ENCODE assay signal across 8 cellular contexts in genomic region chr6:109453594-109454482, GRCh38. TPM values are rescaled to one million over a fixed set of nuclear protein-coding genes. Genes with fewer than 3 reads are reported as not detected.
DNase-seq lines count a peak whose midpoint lies in the region; ATAC-seq and TF ChIP-seq lines count a peak whose summit lies in the region.

No MANE protein-coding gene starts in this region.

- peaks cover 0 to 4% of the 10 kb centered on the region in 2 donors for H3K27me3 Mint-ChIP-seq in natural killer cell treated with Interleukin-12 subunit alpha and Interleukin-12 subunit beta and Interleukin-15 and Interleukin-18, amount 100 ng/mL, for 72 hours

- no peak for TF ChIP-seq CTCF in cardiac fibroblast (IDR thresholded peaks at IDR 0.05; ENCODE audit: low read depth, low read length)

- DNase-seq in DMS 273 treated with DMSO at 0.1 percent for 48 hours (lab: John Stamatoyannopoulos, UW) = peak; percentile 96
- DNase-seq in NCI-H1105 treated with DMSO at 0.1 percent for 48 hours (lab: John Stamatoyannopoulos, UW) = peak; percentile 61
- peak; percentile 51 to 58 for DNase-seq in cardiac fibroblast (ENCODE audit: low read depth in 2 of 2)
- no peak for DNase-seq in natural killer cell treated with Interleukin-12 subunit alpha and Interleukin-12 subunit beta and Interleukin-15 and Interleukin-18, amount 100 ng/mL, for 72 hours (ENCODE audit: low spot score)
- DNase-seq in cerebellar nuclear complex (lab: John Stamatoyannopoulos, UW) = no peak
- no peak for DNase-seq in hippocampal formation (lab: John Stamatoyannopoulos, UW)
- no peak for DNase-seq in SIG-M5 treated with dmso at 0.1 percent for 504 hours (lab: John Stamatoyannopoulos, UW; ENCODE audit: unreplicated experiment)

- peak overlapping the region; percentile 74 to 90 for H3K27ac Mint-ChIP-seq in natural killer cell treated with Interleukin-12 subunit alpha and Interleukin-12 subunit beta and Interleukin-15 and Interleukin-18, amount 100 ng/mL, for 72 hours

- H3K36me3 Mint-ChIP-seq in natural killer cell treated with Interleukin-12 subunit alpha and Interleukin-12 subunit beta and Interleukin-15 and Interleukin-18, amount 100 ng/mL, for 72 hours = no peaks in the 10 kb centered on the region

- H3K4me3 ChIP-seq in cardiac fibroblast (replicated peaks in 1 of 2; ENCODE audit: low read depth in 2 of 2, low read length in 2 of 2) = peak overlapping the region; percentile 89 to 91

- no peaks in the 10 kb centered on the region for H3K9me3 Mint-ChIP-seq in natural killer cell treated with Interleukin-12 subunit alpha and Interleukin-12 subunit beta and Interleukin-15 and Interleukin-18, amount 100 ng/mL, for 72 hours

- peaks cover 31 to 45% of the 10 kb centered on the region in 2 donors for H3K4me1 Mint-ChIP-seq in natural killer cell treated with Interleukin-12 subunit alpha and Interleukin-12 subunit beta and Interleukin-15 and Interleukin-18, amount 100 ng/mL, for 72 hours (ENCODE audit: low read depth in 2 of 2)

- peak overlapping the region; percentile 94 for H3K4me3 Mint-ChIP-seq in natural killer cell treated with Interleukin-12 subunit alpha and Interleukin-12 subunit beta and Interleukin-15 and Interleukin-18, amount 100 ng/mL, for 72 hours

- no peak for ATAC-seq in natural killer cell treated with Interleukin-12 subunit alpha and Interleukin-12 subunit beta and Interleukin-15 and Interleukin-18, amount 100 ng/mL, for 72 hours
- ATAC-seq in GM18867 (IDR thresholded peaks at IDR 0.05; ENCODE audit: unreplicated experiment) = no peak

RNA-seq across cellular contexts. Expression of gene MICAL1, which starts 1.7 kb away (rescaled TPM):
- 10 to 100 TPM; 18.9 to 29.0 TPM for total RNA-seq in natural killer cell treated with Interleukin-12 subunit alpha and Interleukin-12 subunit beta and Interleukin-15 and Interleukin-18, amount 100 ng/mL, for 72 hours

RNA-seq across cellular contexts. Expression of gene SMPD2, which starts 13.3 kb away (rescaled TPM):
- 10 to 100 TPM; 10.3 to 11.4 TPM for total RNA-seq in natural killer cell treated with Interleukin-12 subunit alpha and Interleukin-12 subunit beta and Interleukin-15 and Interleukin-18, amount 100 ng/mL, for 72 hours

RNA-seq across cellular contexts. Expression of gene PPIL6, which starts 13.4 kb away (rescaled TPM):
- total RNA-seq in natural killer cell treated with Interleukin-12 subunit alpha and Interleukin-12 subunit beta and Interleukin-15 and Interleukin-18, amount 100 ng/mL, for 72 hours = not detected

RNA-seq across cellular contexts. Expression of gene ZBTB24, which starts 29.2 kb away (rescaled TPM):
- total RNA-seq in natural killer cell treated with Interleukin-12 subunit alpha and Interleukin-12 subunit beta and Interleukin-15 and Interleukin-18, amount 100 ng/mL, for 72 hours = 1 to 10 TPM; 9.8 to 9.9 TPM

Comparison
In these comparisons a context has a peak if more than half of its experiments do, and no peak if none do; other contexts are left out.
1. DNase-seq: peak in DMS 273 treated with DMSO at 0.1 percent for 48 hours (single experiment), NCI-H1105 treated with DMSO at 0.1 percent for 48 hours (single experiment) and cardiac fibroblast (2 of 2); none in natural killer cell treated with Interleukin-12 subunit alpha and Interleukin-12 subunit beta and Interleukin-15 and Interleukin-18, amount 100 ng/mL, for 72 hours (single experiment), cerebellar nuclear complex (0 of 2), hippocampal formation (0 of 2) and SIG-M5 treated with dmso at 0.1 percent for 504 hours (single experiment).